In genomic region chr5:175836741-175837729, GRCh38 we compare ENCODE assay signal across 22 cellular contexts. TPM values are rescaled to one million over a fixed set of nuclear protein-coding genes. Genes with fewer than 3 reads are reported as not detected.
DNase-seq lines count a peak whose midpoint lies in the region; ATAC-seq, FAIRE-seq and TF ChIP-seq lines count a peak whose summit lies in the region.
"Had no signal": no experiment of that assay in that cellular context is flagged by ENCODE, and none has a peak within 500 bp of the region (broad histone marks: within the 10 kb centered on the region; RNA-seq: fewer than 3 reads in every experiment).

No MANE protein-coding gene starts in this region.

- no peaks in the 10 kb centered on the region for H4K20me1 ChIP-seq in H1 (replicated peaks in 1 of 2; ENCODE audit: control insufficient read depth in 1 of 2, insufficient read depth in 2 of 2, low read length in 2 of 2)

- peak overlapping the region; percentile 27 for H2BK120ac ChIP-seq in H1 (replicated peaks; ENCODE audit: low read depth, low read length)

- intact Hi-C loops in transverse colon (cut with DNase I; ENCODE audit: low total_unique reads): no loop called here
- intact Hi-C loops in CD4-positive, alpha-beta memory T cell (cut with micrococcal nuclease): no loop called here

- H3K4me3 Mint-ChIP-seq in CD4-positive, alpha-beta memory T cell: no peak overlapping the region
- no peak overlapping the region for H3K4me3 Mint-ChIP-seq in stimulated activated effector memory CD8-positive, alpha-beta T cell treated with anti-CD3 and anti-CD28 coated beads, Interleukin-12 subunit alpha, Interleukin-12 subunit beta, amount 100 ng/mL, for 72 hours
- H3K4me3 Mint-ChIP-seq: activated CD4-positive, alpha-beta T cell treated with anti-CD3 and anti-CD28 coated beads for 36 hours; central memory CD8-positive, alpha-beta T cell; effector memory CD8-positive, alpha-beta T cell; memory B cell; nephron had no signal

- H3K79me2 ChIP-seq in H1 (ENCODE audit: control insufficient read depth in 1 of 2, insufficient read depth in 2 of 2, low read length in 2 of 2): no peaks in the 10 kb centered on the region

- ATAC-seq in stimulated activated effector memory CD8-positive, alpha-beta T cell treated with anti-CD3 and anti-CD28 coated beads, Interleukin-12 subunit alpha, Interleukin-12 subunit beta, amount 100 ng/mL, for 72 hours: no peak
- ATAC-seq: activated CD4-positive, alpha-beta T cell treated with anti-CD3 and anti-CD28 coated beads for 36 hours; effector memory CD8-positive, alpha-beta T cell had no signal

- H3K23ac ChIP-seq in H1 (ENCODE audit: insufficient read length): no peak overlapping the region

- H2AK5ac ChIP-seq in H1 (ENCODE audit: low read depth, low read length): peak overlapping the region; percentile 87; the same call in 1 of the 2 replicates

- in situ Hi-C loops in transverse colon (cut with MboI; ENCODE audit: low pct_ligation_motif_present in 1 of 4, low pct_unique_long_range_greater_than_20kb in 1 of 4, low sequenced_read_pairs in 3 of 4): no loop called here

- TF ChIP-seq POLR2A in H1 (IDR thresholded peaks at IDR 0.05; ENCODE audit: control extremely low read depth in 1 of 2, low read depth in 2 of 2, low read length in 2 of 2) (no peak), transverse colon (IDR thresholded peaks at IDR 0.05) (no peak)

- no peak overlapping the region for H4K5ac ChIP-seq in H1 (ENCODE audit: insufficient read length, low read depth, low read length)

- H3K4me1 Mint-ChIP-seq in CD4-positive, alpha-beta memory T cell: no peaks in the 10 kb centered on the region
- H3K4me1 Mint-ChIP-seq in stimulated activated effector memory CD8-positive, alpha-beta T cell treated with anti-CD3 and anti-CD28 coated beads, Interleukin-12 subunit alpha, Interleukin-12 subunit beta, amount 100 ng/mL, for 72 hours: no peaks in the 10 kb centered on the region
- H3K4me1 Mint-ChIP-seq: activated CD4-positive, alpha-beta T cell treated with anti-CD3 and anti-CD28 coated beads for 36 hours; central memory CD8-positive, alpha-beta T cell; memory B cell; nephron had no signal

- no peak for TF ChIP-seq RAD21 in H1 (IDR thresholded peaks at IDR 0.05 in 1 of 2, conservative IDR thresholded peaks at IDR 0.05 in 1 of 2; ENCODE audit: low read depth in 2 of 2, low read length in 2 of 2)

- TF ChIP-seq CTCF in H1 (IDR thresholded peaks at IDR 0.05; ENCODE audit: control extremely low read depth in 1 of 3, insufficient read depth in 1 of 3, low read depth in 1 of 3, low read length in 3 of 3) (no peak), transverse colon (IDR thresholded peaks at IDR 0.05) (no peak)

- 56% methylated on average over 12 of the region's 12 CpGs; no CpG with 5 or more reads in 1 of the 2 experiments for WGBS in H1 (ENCODE audit: extremely low coverage in 1 of 2, insufficient coverage in 1 of 2, insufficient read length in 1 of 2, insufficient replicate concordance in 2 of 2, low coverage in 1 of 2, low lambda C conversion rate in 2 of 2, missing lambda C conversion rate in 1 of 2), 2 experiments
- 55% methylated on average over 12 of the region's 12 CpGs; no CpG with 5 or more reads in 1 of the 2 donors for WGBS in transverse colon (ENCODE audit: low coverage in 1 of 2), 2 donors

- no peak for FAIRE-seq in H1 (lab: Jason Lieb, UNC)
- FAIRE-seq: keratinocyte had no signal

- H2BK20ac ChIP-seq in H1 (ENCODE audit: low read length): peak overlapping the region; percentile 94

- H4K91ac ChIP-seq in H1 (replicated peaks; ENCODE audit: insufficient read length, low read length): peak overlapping the region; percentile 7

- H3K4me2 ChIP-seq in H1 (ENCODE audit: insufficient read depth in 1 of 2, low read depth in 2 of 2, low read length in 2 of 2): peak overlapping the region; percentile 29 to 32; a peak in 2 of 4 replicates
- H3K4me2 ChIP-seq: PC-9 had no signal

- H3K36me3 ChIP-seq in H1 (ENCODE audit: control insufficient read depth in 2 of 4, insufficient read depth in 4 of 4, low read length in 3 of 4) (no peaks in the 10 kb centered on the region), transverse colon (no peaks in the 10 kb centered on the region)
- H3K36me3 ChIP-seq in CD4-positive, alpha-beta memory T cell (ENCODE audit: insufficient read depth, low read length): no peaks in the 10 kb centered on the region
- H3K36me3 ChIP-seq: tibial artery had no signal

- no peak overlapping the region for H2BK12ac ChIP-seq in H1 (ENCODE audit: low read depth, low read length)

- no peak overlapping the region; the same call in 1 of the 2 replicates for H2BK15ac ChIP-seq in H1 (ENCODE audit: low read length)

- DNase-seq in DMS79 (lab: John Stamatoyannopoulos, UW) (peak; percentile 3), NCI-H128 (lab: John Stamatoyannopoulos, UW; ENCODE audit: unreplicated experiment) (peak; percentile 48), NCI-H446 (lab: John Stamatoyannopoulos, UW) (peak; percentile 39 to 73), H1 (ENCODE audit: low read depth in 1 of 2, low spot score in 2 of 2) (no peak), transverse colon (no peak), H4 (ENCODE audit: low spot score) (no peak)
- no peak for DNase-seq in CD4-positive, alpha-beta memory T cell
- no peak for DNase-seq in stimulated activated effector memory CD8-positive, alpha-beta T cell treated with anti-CD3 and anti-CD28 coated beads, Interleukin-12 subunit alpha, Interleukin-12 subunit beta, amount 100 ng/mL, for 72 hours (ENCODE audit: low spot score in 2 of 2)
- DNase-seq: activated CD4-positive, alpha-beta T cell treated with anti-CD3 and anti-CD28 coated beads for 36 hours; activated effector memory CD4-positive, alpha-beta T cell treated with anti-CD3 and anti-CD28 coated beads, Interleukin-2, amount 50 U/mL, for 16 hours; amniotic stem cell; DMS53; effector memory CD8-positive, alpha-beta T cell; PC-9; tibial artery had no signal

- peaks cover 0 to 4% of the 10 kb centered on the region in 2 experiments; a peak in 1 of 4 replicates for H3K9me3 ChIP-seq in H1 (ENCODE audit: insufficient read depth in 2 of 2, low read depth in 1 of 2, low read length in 1 of 2)
- H3K9me3 ChIP-seq in transverse colon: no peaks in the 10 kb centered on the region
- H3K9me3 ChIP-seq in CD4-positive, alpha-beta memory T cell (ENCODE audit: control insufficient read depth in 1 of 2, low read length in 2 of 2): no peaks in the 10 kb centered on the region

- H3K4me1 ChIP-seq in H1 (replicated peaks in 1 of 4; ENCODE audit: control insufficient read depth in 3 of 4, insufficient read depth in 4 of 4, low read length in 3 of 4) (peaks cover 0 to 14% (median 8%) of the 10 kb centered on the region in 4 experiments; a peak in 5 of 7 replicates), transverse colon (no peaks in the 10 kb centered on the region)
- no peaks in the 10 kb centered on the region for H3K4me1 ChIP-seq in CD4-positive, alpha-beta memory T cell (ENCODE audit: insufficient read depth, low read length)
- H3K4me1 ChIP-seq: tibial artery had no signal

- no peak overlapping the region for H3K14ac ChIP-seq in H1 (ENCODE audit: insufficient read length)

- peak overlapping the region; percentile 41 for H3K4ac ChIP-seq in H1 (replicated peaks; ENCODE audit: insufficient read length, low read depth, low read length)

- peak overlapping the region; percentile 38; the same call in 1 of the 2 replicates for H3K18ac ChIP-seq in H1 (ENCODE audit: extremely low read depth, low read length)

- H3K23me2 ChIP-seq in H1 (ENCODE audit: low read depth, low read length): no peaks in the 10 kb centered on the region

- H3K9me3 Mint-ChIP-seq in CD4-positive, alpha-beta memory T cell: peaks cover 0 to 7% (median 4%) of the 10 kb centered on the region in 8 donors
- H3K9me3 Mint-ChIP-seq in stimulated activated effector memory CD8-positive, alpha-beta T cell treated with anti-CD3 and anti-CD28 coated beads, Interleukin-12 subunit alpha, Interleukin-12 subunit beta, amount 100 ng/mL, for 72 hours: no peaks in the 10 kb centered on the region
- H3K9me3 Mint-ChIP-seq: central memory CD8-positive, alpha-beta T cell; effector memory CD8-positive, alpha-beta T cell; memory B cell; nephron had no signal

- peak overlapping the region in 1 of 4 experiments; percentile 22; a peak in 1 of 8 replicates for H3K4me3 ChIP-seq in H1 (ENCODE audit: extremely low read depth in 1 of 4, insufficient read depth in 2 of 4, low read depth in 3 of 4, low read length in 4 of 4)
- H3K4me3 ChIP-seq in transverse colon: no peak overlapping the region
- H3K4me3 ChIP-seq in CD4-positive, alpha-beta memory T cell (ENCODE audit: low read length in 2 of 2): no peak overlapping the region
- H3K4me3 ChIP-seq: PC-9, tibial artery had no signal

- TF ChIP-seq EP300 in H1 (IDR thresholded peaks at IDR 0.05; ENCODE audit: borderline replicate concordance in 1 of 2, low read depth in 2 of 2, low read length in 2 of 2) (no peak), transverse colon (IDR thresholded peaks at IDR 0.05; ENCODE audit: low read depth) (no peak)

- no peaks in the 10 kb centered on the region for H3K79me1 ChIP-seq in H1 (ENCODE audit: low read depth, low read length)

- POLR2A ChIA-PET in H1 (lab: Charles Lee; ENCODE audit: partially characterized antibody): no interaction called here
- POLR2A ChIA-PET in CD4-positive, alpha-beta memory T cell (lab: Charles Lee; ENCODE audit: partially characterized antibody): no interaction called here

- H3K56ac ChIP-seq in H1 (replicated peaks; ENCODE audit: insufficient read length, low read depth, low read length): no peak overlapping the region

- CTCF ChIA-PET in H1 (lab: Charles Lee; ENCODE audit: partially characterized antibody): interaction anchor here (0.6 to 7.6 kb wide), 15 partner anchors 8 to 248 kb away, joined by 3 to 43 read pairs (median 6); partner anchors contain the start of gene CPLX2
- CTCF ChIA-PET in CD4-positive, alpha-beta memory T cell (lab: Charles Lee; ENCODE audit: partially characterized antibody): interaction anchor here (1.1 to 2.1 kb wide), 2 partner anchors 9 to 12 kb away, joined by 3 to 5 read pairs; no protein-coding TSS in a partner anchor

- H3K27ac ChIP-seq in H1 (ENCODE audit: low read depth, low read length) (no peak overlapping the region), transverse colon (no peak overlapping the region)
- H3K27ac ChIP-seq in CD4-positive, alpha-beta memory T cell (ENCODE audit: low read depth, low read length): no peak overlapping the region
- H3K27ac ChIP-seq: PC-9, tibial artery had no signal

- H3K27me3 ChIP-seq in H1 (replicated peaks in 1 of 4; ENCODE audit: control insufficient read depth in 3 of 4, extremely low read depth in 1 of 4, insufficient read depth in 3 of 4, low read length in 3 of 4) (no peaks in the 10 kb centered on the region; a peak in 1 of 7 replicates), transverse colon (no peaks in the 10 kb centered on the region)
- no peaks in the 10 kb centered on the region for H3K27me3 ChIP-seq in CD4-positive, alpha-beta memory T cell (ENCODE audit: insufficient read depth, low read length)
- H3K27me3 ChIP-seq: tibial artery had no signal

- H3K27me3 Mint-ChIP-seq in CD4-positive, alpha-beta memory T cell: no peaks in the 10 kb centered on the region
- H3K27me3 Mint-ChIP-seq: activated CD4-positive, alpha-beta T cell treated with anti-CD3 and anti-CD28 coated beads for 36 hours; effector memory CD8-positive, alpha-beta T cell; progenitor cell of endocrine pancreas had no signal

- H2BK5ac ChIP-seq in H1 (ENCODE audit: low read depth, low read length): 0 out of 2 replicates have a peak overlapping the region, but pooled peaks have one; percentile 13

- no peak overlapping the region for H4K8ac ChIP-seq in H1 (ENCODE audit: extremely low read depth, insufficient read depth, low read length)

- H2AFZ ChIP-seq in H1 (ENCODE audit: low read length): no peak overlapping the region
- H2AFZ ChIP-seq: PC-9 had no signal

- peaks cover 0 to 4% of the 10 kb centered on the region in 2 donors for H3K36me3 Mint-ChIP-seq in CD4-positive, alpha-beta memory T cell
- H3K36me3 Mint-ChIP-seq in stimulated activated effector memory CD8-positive, alpha-beta T cell treated with anti-CD3 and anti-CD28 coated beads, Interleukin-12 subunit alpha, Interleukin-12 subunit beta, amount 100 ng/mL, for 72 hours: no peaks in the 10 kb centered on the region
- H3K36me3 Mint-ChIP-seq: memory B cell had no signal

- H3K9ac ChIP-seq in H1 (replicated peaks in 1 of 4; ENCODE audit: extremely low read depth in 1 of 4, low read depth in 3 of 4, low read length in 3 of 4): no peak overlapping the region

- H3K27ac Mint-ChIP-seq in CD4-positive, alpha-beta memory T cell: no peak overlapping the region
- no peak overlapping the region for H3K27ac Mint-ChIP-seq in stimulated activated effector memory CD8-positive, alpha-beta T cell treated with anti-CD3 and anti-CD28 coated beads, Interleukin-12 subunit alpha, Interleukin-12 subunit beta, amount 100 ng/mL, for 72 hours
- H3K27ac Mint-ChIP-seq: activated CD4-positive, alpha-beta T cell treated with anti-CD3 and anti-CD28 coated beads for 36 hours; effector memory CD8-positive, alpha-beta T cell; memory B cell; nephron; progenitor cell of endocrine pancreas had no signal

RNA-seq across cellular contexts. Expression of gene CPLX2, which starts 34.3 kb away (rescaled TPM):
- 0.32 and 0.42 TPM in 2 replicates for total RNA-seq in H1 (2021; fragmentation: NEBNext Ultra II Directional; extraction: Animal tissue kit (Norgen Biotek cat#: 25700))
- polyA plus RNA-seq in H1 (2011; rRNA removed): 0.28 and 0.35 TPM in 2 replicates
- polyA plus RNA-seq in H1 (2011; cell fraction: cytosol; rRNA removed): 0.40 TPM
- 0.24 TPM for polyA plus RNA-seq in H1 (2011; cell fraction: nucleus; rRNA removed)
- 0.39 to 1.3 TPM (median 0.99 TPM) in 4 replicates for polyA plus RNA-seq in H1 (2012, experiment 1 of 2)
- 0.55 TPM for polyA plus RNA-seq in H1 (2012, experiment 2 of 2)
- 0.14 TPM for polyA plus RNA-seq in H1 (2013, experiment 1 of 2)
- 0.18 TPM for polyA plus RNA-seq in H1 (2013, experiment 2 of 2)
- polyA minus RNA-seq in H1 (2011; rRNA and poly(A)+ RNA removed): 0.32 and 0.37 TPM in 2 replicates
- polyA minus RNA-seq in H1 (2011; cell fraction: cytosol; rRNA and poly(A)+ RNA removed): not detected
- polyA minus RNA-seq in H1 (2011; cell fraction: nucleus; rRNA and poly(A)+ RNA removed): not detected
- 10 to 100 TPM in 1 of 4 donors, 1 to 10 TPM in 2, not detected in 1; 1.1 to 31.0 (median 2.5) TPM for total RNA-seq in transverse colon
- not detected for total RNA-seq in CD4-positive, alpha-beta memory T cell
- polyA plus RNA-seq in CD4-positive, alpha-beta memory T cell: under 1 TPM in 1 of 2 donors, not detected in 1; 0.05 TPM
- 2.7 TPM in 1 of 2 replicates, not detected in the other for total RNA-seq in H4 (2014; rRNA removed; shearing (Covaris generic))
- total RNA-seq: activated CD4-positive, alpha-beta T cell treated with anti-CD3 and anti-CD28 coated beads for 36 hours; HT1080; PC-9; SK-MEL-5 had no signal
- polyA plus RNA-seq: keratinocyte had no signal

Comparison
In these comparisons a context has a peak if more than half of its experiments do, and no peak if none do; other contexts are left out.
1. DNase-seq: peak in DMS79 (single experiment), NCI-H128 (single experiment) and NCI-H446 (2 of 2); none in H1 (0 of 2), transverse colon (single experiment), CD4-positive, alpha-beta memory T cell (0 of 5), H4 (single experiment) and stimulated activated effector memory CD8-positive, alpha-beta T cell treated with anti-CD3 and anti-CD28 coated beads, Interleukin-12 subunit alpha, Interleukin-12 subunit beta, amount 100 ng/mL, for 72 hours (0 of 2).